20 cellular contexts compared by ENCODE assay signal in genomic region chr15:26394801-26395200, GRCh38.
DNase-seq lines count a peak whose midpoint lies in the region; ATAC-seq, FAIRE-seq and TF ChIP-seq lines count a peak whose summit lies in the region.
"Had no signal": no experiment of that assay in that cellular context is flagged by ENCODE, and none has a peak within 500 bp of the region (broad histone marks: within the 10 kb centered on the region; RNA-seq: fewer than 3 reads in every experiment).

No MANE protein-coding gene starts in this region.

- no peak for TF ChIP-seq CTCF in glutamatergic neuron (IDR thresholded peaks at IDR 0.05; ENCODE audit: partially characterized antibody, unreplicated experiment)
- no peak for TF ChIP-seq CTCF in HepG2 (CRISPR knock-in tag; IDR thresholded peaks at IDR 0.05)

- H3K27ac ChIP-seq in BLaER1 treated with 17β-estradiol and CSF1 and Interleukin-3, amounts not matched to agents 10 nM and 100 nM, result no peak overlapping the region
- H3K27ac ChIP-seq in HepG2 (ENCODE audit: extremely low read length, insufficient read depth, low read length), result no peak overlapping the region

- peak overlapping the region; percentile 72 for H3K27ac Mint-ChIP-seq in glutamatergic neuron (ENCODE audit: unreplicated experiment)
- H3K27ac Mint-ChIP-seq: B cell; CD4-positive, alpha-beta memory T cell; GM23338 had no signal

- TF ChIP-seq EP300 in HepG2 (IDR thresholded peaks at IDR 0.05; ENCODE audit: low read depth in 2 of 2, low read length in 2 of 2) (no peak), HepG2 (CRISPR knock-in tag; IDR thresholded peaks at IDR 0.05; ENCODE audit: borderline replicate concordance) (no peak)

- no peaks in the 10 kb centered on the region for H3K36me3 ChIP-seq in BLaER1 treated with 17β-estradiol and CSF1 and Interleukin-3, amounts not matched to agents 10 nM and 100 nM
- no peaks in the 10 kb centered on the region for H3K36me3 ChIP-seq in HepG2 (replicated peaks in 1 of 2; ENCODE audit: control insufficient read depth in 1 of 2, insufficient read depth in 2 of 2, low read length in 2 of 2)

- no peaks in the 10 kb centered on the region for H3K27me3 ChIP-seq in BLaER1 treated with 17β-estradiol and CSF1 and Interleukin-3, amounts not matched to agents 10 nM and 100 nM
- H3K27me3 ChIP-seq in HepG2 (ENCODE audit: control insufficient read depth in 1 of 2, insufficient read depth in 2 of 2, low read length in 2 of 2), result no peaks in the 10 kb centered on the region

- H3K9ac ChIP-seq in BLaER1 treated with 17β-estradiol and CSF1 and Interleukin-3, amounts not matched to agents 10 nM and 100 nM, result no peak overlapping the region
- H3K9ac ChIP-seq in HepG2 (ENCODE audit: insufficient read depth, low read depth, low read length), result no peak overlapping the region

- peak overlapping the region; percentile 66 for H3K4me3 Mint-ChIP-seq in glutamatergic neuron (ENCODE audit: unreplicated experiment)
- H3K4me3 Mint-ChIP-seq: B cell, GM23338 had no signal

- no peaks in the 10 kb centered on the region for H4K20me1 ChIP-seq in BLaER1 treated with 17β-estradiol and CSF1 and Interleukin-3, amounts not matched to agents 10 nM and 100 nM
- H4K20me1 ChIP-seq in HepG2 (ENCODE audit: insufficient read depth, low read length), result no peaks in the 10 kb centered on the region

- H3K79me2 ChIP-seq in HepG2 (ENCODE audit: insufficient read depth, low read length), result no peaks in the 10 kb centered on the region

- 14% methylated on average over 6 of the region's 8 CpGs for WGBS in HepG2 (ENCODE audit: low lambda C conversion rate)

- H3K9me3 Mint-ChIP-seq in glutamatergic neuron (ENCODE audit: unreplicated experiment), result peaks cover 2% of the 10 kb centered on the region
- H3K9me3 Mint-ChIP-seq: GM23338 had no signal

- H3K4me3 ChIP-seq in BLaER1 treated with 17β-estradiol and CSF1 and Interleukin-3, amounts not matched to agents 10 nM and 100 nM, result no peak overlapping the region
- H3K4me3 ChIP-seq in HepG2 (replicated peaks in 1 of 3; ENCODE audit: insufficient read depth in 1 of 3, low read depth in 2 of 3, low read length in 3 of 3), result no peak overlapping the region
- H3K4me3 ChIP-seq: GM23338, K562 had no signal

- peak overlapping the region in 8 of 11 experiments; percentile 35 to 76 (median 64); a peak in 15 of 22 replicates for H3K4me2 ChIP-seq in BLaER1 treated with 17β-estradiol and CSF1 and Interleukin-3, amounts not matched to agents 10 nM and 100 nM
- no peak overlapping the region for H3K4me2 ChIP-seq in HepG2 (ENCODE audit: low read depth, low read length)
- H3K4me2 ChIP-seq: GM23338 had no signal

- POLR2A ChIA-PET in HepG2 (lab: Yijun Ruan, JAX), result no interaction called here

- no peak for FAIRE-seq in HepG2 (lab: Jason Lieb, UNC)
- FAIRE-seq: K562 had no signal

- no peak overlapping the region for H2AFZ ChIP-seq in HepG2 (ENCODE audit: low read length)

- no peaks in the 10 kb centered on the region for H3K9me3 ChIP-seq in BLaER1 treated with 17β-estradiol and CSF1 and Interleukin-3, amounts not matched to agents 10 nM and 100 nM (replicated peaks in 1 of 11)
- H3K9me3 ChIP-seq in HepG2 (ENCODE audit: low read length), result peaks cover 87% of the 10 kb centered on the region

- no peak for TF ChIP-seq POLR2A in HepG2 (IDR thresholded peaks at IDR 0.05; ENCODE audit: insufficient read depth in 1 of 2, low read depth in 2 of 2, low read length in 2 of 2)

- peaks cover 2% of the 10 kb centered on the region for H3K27me3 Mint-ChIP-seq in glutamatergic neuron (ENCODE audit: unreplicated experiment)
- H3K27me3 Mint-ChIP-seq: B cell; CD4-positive, alpha-beta memory T cell had no signal

- no peaks in the 10 kb centered on the region for H3K36me3 Mint-ChIP-seq in glutamatergic neuron (ENCODE audit: unreplicated experiment)
- H3K36me3 Mint-ChIP-seq: CD4-positive, alpha-beta memory T cell had no signal

- no TSS peak for BruUV-seq in HepG2 (replicated peaks; lab: Mats Ljungman, UMichigan)

- CTCF ChIA-PET in HepG2 (lab: Yijun Ruan, JAX; ENCODE audit: low intra/inter-chr PET ratio, low total read pairs), result no interaction called here

- no peak for TF ChIP-seq RAD21 in HepG2 (CRISPR knock-in tag; IDR thresholded peaks at IDR 0.05)

- ATAC-seq in HepG2 (no peak), GM18498 (IDR thresholded peaks at IDR 0.05; ENCODE audit: unreplicated experiment) (no peak), GM19023 (IDR thresholded peaks at IDR 0.05; ENCODE audit: unreplicated experiment) (no peak)
- ATAC-seq: GM23338, HCT116, K562 had no signal

- in situ Hi-C loops in HepG2 (cut with HindIII; ENCODE audit: extremely low pct_ligation_motif_present, low pct_unique_long_range_greater_than_20kb), result no loop called here

- peaks cover 17 to 51% (median 46%) of the 10 kb centered on the region in 10 experiments for H3K4me1 ChIP-seq in BLaER1 treated with 17β-estradiol and CSF1 and Interleukin-3, amounts not matched to agents 10 nM and 100 nM
- no peaks in the 10 kb centered on the region for H3K4me1 ChIP-seq in HepG2 (ENCODE audit: insufficient read depth, low read length)

- DNase-seq in NCI-H1092 treated with DMSO at 0.1 percent for 48 hours (lab: John Stamatoyannopoulos, UW) (peak; percentile 70), glutamatergic neuron (peak; percentile 67), islet precursor cell (peak; percentile 60), HepG2 (ENCODE audit: low spot score) (no peak), 8988T (no peak)
- DNase-seq: Calu3; CD4-positive, alpha-beta memory T cell; DMS79; MV-4-11; NCI-H1436; NCI-H2029 treated with DMSO at 0.1 percent for 48 hours; NCI-H226; NCI-H526 treated with DMSO at 0.1 percent for 48 hours had no signal

- intact Hi-C loops in HepG2 (cut with micrococcal nuclease; ENCODE audit: unreplicated experiment), result no loop called here

- peaks cover 14% of the 10 kb centered on the region for H3K4me1 Mint-ChIP-seq in glutamatergic neuron (ENCODE audit: low read depth, unreplicated experiment)
- H3K4me1 Mint-ChIP-seq: B cell; CD4-positive, alpha-beta memory T cell had no signal

TF ChIP-seq in HepG2, 621 proteins besides CTCF, POLR2A, EP300 and RAD21:
- TF ChIP-seq, protein P1, sequence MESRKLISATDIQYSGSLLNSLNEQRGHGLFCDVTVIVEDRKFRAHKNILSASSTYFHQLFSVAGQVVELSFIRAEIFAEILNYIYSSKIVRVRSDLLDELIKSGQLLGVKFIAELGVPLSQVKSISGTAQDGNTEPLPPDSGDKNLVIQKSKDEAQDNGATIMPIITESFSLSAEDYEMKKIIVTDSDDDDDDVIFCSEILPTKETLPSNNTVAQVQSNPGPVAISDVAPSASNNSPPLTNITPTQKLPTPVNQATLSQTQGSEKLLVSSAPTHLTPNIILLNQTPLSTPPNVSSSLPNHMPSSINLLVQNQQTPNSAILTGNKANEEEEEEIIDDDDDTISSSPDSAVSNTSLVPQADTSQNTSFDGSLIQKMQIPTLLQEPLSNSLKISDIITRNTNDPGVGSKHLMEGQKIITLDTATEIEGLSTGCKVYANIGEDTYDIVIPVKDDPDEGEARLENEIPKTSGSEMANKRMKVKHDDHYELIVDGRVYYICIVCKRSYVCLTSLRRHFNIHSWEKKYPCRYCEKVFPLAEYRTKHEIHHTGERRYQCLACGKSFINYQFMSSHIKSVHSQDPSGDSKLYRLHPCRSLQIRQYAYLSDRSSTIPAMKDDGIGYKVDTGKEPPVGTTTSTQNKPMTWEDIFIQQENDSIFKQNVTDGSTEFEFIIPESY (CRISPR knock-in tag; IDR thresholded peaks at IDR 0.05), result no peak
- TF ChIP-seq ZIK1 (CRISPR knock-in tag; IDR thresholded peaks at IDR 0.05; ENCODE audit: borderline replicate concordance, low read depth) (no peak), XRCC5 (optimal IDR thresholded peaks at IDR 0.05; ENCODE audit: low read length) (no peak), ZNF350 (CRISPR knock-in tag; IDR thresholded peaks at IDR 0.05; ENCODE audit: borderline replicate concordance, low read depth) (no peak), FOXO4 (CRISPR knock-in tag; conservative IDR thresholded peaks at IDR 0.05) (no peak), KDM2A (CRISPR knock-in tag; IDR thresholded peaks at IDR 0.05; ENCODE audit: borderline replicate concordance, low read depth) (no peak), ZFP36 (IDR thresholded peaks at IDR 0.05; ENCODE audit: borderline replicate concordance, low read depth, low read length, partially characterized antibody) (no peak), HMGA1 (CRISPR knock-in tag; conservative IDR thresholded peaks at IDR 0.05) (no peak), ESRRA (CRISPR knock-in tag; IDR thresholded peaks at IDR 0.05; ENCODE audit: low read depth) (no peak), ZNF761 (CRISPR knock-in tag; conservative IDR thresholded peaks at IDR 0.05) (no peak)

Comparison
In these comparisons a context has a peak if more than half of its experiments do, and no peak if none do; other contexts are left out.
1. DNase-seq: peak in NCI-H1092 treated with DMSO at 0.1 percent for 48 hours (single experiment), glutamatergic neuron (single experiment) and islet precursor cell (single experiment); none in HepG2 (single experiment) and 8988T (single experiment).